ENCODE assay signal across 8 cellular contexts in the genomic region with DNA sequence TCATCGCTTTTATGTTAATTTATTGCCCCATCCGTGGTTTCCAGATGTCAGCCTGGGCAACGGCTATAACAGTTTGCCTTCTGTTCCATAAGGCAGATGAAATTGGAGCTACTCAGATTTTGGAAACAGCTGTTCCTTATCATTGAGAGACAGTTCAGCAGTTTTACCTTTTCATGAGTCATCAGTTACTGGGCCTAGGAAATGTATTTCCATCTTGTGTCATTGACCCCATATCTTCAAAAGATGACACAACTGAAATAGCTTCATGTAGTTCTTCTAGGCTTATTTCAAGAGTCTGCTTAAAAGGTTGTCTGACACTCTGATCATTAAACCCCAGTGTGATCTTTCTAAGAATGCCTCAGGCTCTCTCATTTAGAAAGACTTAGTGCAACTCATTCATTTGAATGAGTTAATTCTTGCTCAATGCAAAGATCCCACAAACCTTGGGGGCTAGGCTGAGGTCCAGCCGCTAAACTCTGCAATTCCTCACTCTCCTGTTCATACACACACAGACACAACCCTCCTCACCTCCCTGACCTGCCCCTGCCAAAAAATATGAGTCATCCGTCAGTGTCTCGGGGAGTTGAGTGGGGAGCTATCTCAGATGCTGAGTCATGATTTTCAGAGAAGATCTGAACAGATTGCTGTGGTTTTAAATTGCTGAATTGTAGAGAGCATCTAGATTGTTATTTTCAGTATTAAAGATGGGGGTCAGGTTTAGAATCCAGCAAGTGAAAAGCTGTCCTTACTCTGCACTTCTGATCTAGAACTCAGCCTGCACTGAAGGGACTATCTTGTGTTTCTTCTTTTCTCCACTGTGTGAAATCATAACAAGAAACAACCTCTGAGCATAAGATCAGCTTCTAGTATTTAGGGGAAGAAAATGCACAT.
DNase-seq lines count a peak whose midpoint lies in the region; ATAC-seq and TF ChIP-seq lines count a peak whose summit lies in the region.

No MANE protein-coding gene starts in this region.

- CTCF ChIA-PET in Calu3 (lab: Charles Lee): interaction anchor here (0.6 kb wide), 1 partner anchor 61 kb away, joined by 6 read pairs; no protein-coding TSS in a partner anchor

- DNase-seq in Calu3 (peak; percentile 6), LoVo (ENCODE audit: low spot score) (peak; percentile 74), fibroblast of gingiva (ENCODE audit: low read depth) (peak; percentile 91), putamen (ENCODE audit: low spot score) (peak; percentile 74), esophagus muscularis mucosa (ENCODE audit: extremely low spot score) (no peak), NAMALWA (ENCODE audit: low spot score) (no peak)
- DNase-seq in activated CD4-positive, alpha-beta T cell treated with anti-CD3 and anti-CD28 coated beads, Interleukin-2, amount 50 U/mL, for 4 hours: peak; percentile 13

- no peaks in the 10 kb centered on the region for H3K27me3 Mint-ChIP-seq in Calu3 (ENCODE audit: unreplicated experiment)

- H3K9me3 ChIP-seq in esophagus muscularis mucosa: no peaks in the 10 kb centered on the region

- no peak overlapping the region for H3K27ac Mint-ChIP-seq in Calu3 (ENCODE audit: unreplicated experiment)

- no peak overlapping the region for H3K4me3 ChIP-seq in esophagus muscularis mucosa

- intact Hi-C loops in Calu3 (cut with micrococcal nuclease; ENCODE audit: unreplicated experiment) (no loop called here), esophagus muscularis mucosa (cut with DNase I) (no loop called here)

- H3K9me3 Mint-ChIP-seq in Calu3 (ENCODE audit: low read depth, unreplicated experiment): no peaks in the 10 kb centered on the region

- peaks cover 16% of the 10 kb centered on the region for H3K4me1 Mint-ChIP-seq in Calu3 (ENCODE audit: low read depth, unreplicated experiment)

- H3K27ac ChIP-seq in esophagus muscularis mucosa (replicated peaks in 1 of 4): peak overlapping the region in 2 of 4 donors; percentile 3 to 12

- BruUV-seq in Calu3 (replicated peaks; lab: Mats Ljungman, UMichigan): no TSS peak

- H3K4me3 Mint-ChIP-seq in Calu3 (ENCODE audit: low read depth, unreplicated experiment): no peak overlapping the region

- peaks cover 13 to 43% (median 23%) of the 10 kb centered on the region in 4 donors for H3K36me3 ChIP-seq in esophagus muscularis mucosa

- no peak for TF ChIP-seq POLR2A in esophagus muscularis mucosa (IDR thresholded peaks at IDR 0.05; ENCODE audit: low read depth)

- WGBS in esophagus muscularis mucosa: 29% methylated on average over 6 of the region's 6 CpGs

- H3K36me3 Mint-ChIP-seq in Calu3 (ENCODE audit: insufficient read depth, unreplicated experiment): peaks cover 5% of the 10 kb centered on the region

- no peaks in the 10 kb centered on the region for H3K27me3 ChIP-seq in esophagus muscularis mucosa

- ATAC-seq in GM21529 (IDR thresholded peaks at IDR 0.05; ENCODE audit: unreplicated experiment): peak; percentile 68

- H3K4me1 ChIP-seq in esophagus muscularis mucosa: peaks cover 13 to 25% (median 21%) of the 10 kb centered on the region in 4 donors

- TF ChIP-seq EP300 in esophagus muscularis mucosa (IDR thresholded peaks at IDR 0.05): no peak

- TF ChIP-seq CTCF in Calu3 (IDR thresholded peaks at IDR 0.05; ENCODE audit: unreplicated experiment): no peak
- TF ChIP-seq CTCF in esophagus muscularis mucosa (IDR thresholded peaks at IDR 0.05): no peak

Comparison
In these comparisons a context has a peak if more than half of its experiments do, and no peak if none do; other contexts are left out.
1. DNase-seq: peak in Calu3 (single experiment), LoVo (single experiment), activated CD4-positive, alpha-beta T cell treated with anti-CD3 and anti-CD28 coated beads, Interleukin-2, amount 50 U/mL, for 4 hours (2 of 2), fibroblast of gingiva (single experiment) and putamen (single experiment); none in esophagus muscularis mucosa (single experiment) and NAMALWA (single experiment).